1 cellular context compared by ENCODE assay signal in genomic region chr22:43066844-43067385, GRCh38.
TF ChIP-seq lines count a peak whose summit lies in the region.

No MANE protein-coding gene starts in this region.

TF ChIP-seq in IMR-90, 13 proteins besides CTCF, POLR2A, EP300 and RAD21 (continued from another document):
- TF ChIP-seq MAZ (IDR thresholded peaks at IDR 0.05; ENCODE audit: borderline replicate concordance, low read depth, low read length) (no peak), MAFK (IDR thresholded peaks at IDR 0.05; ENCODE audit: low read depth, low read length) (no peak), USF2 (IDR thresholded peaks at IDR 0.05; ENCODE audit: low read depth, low read length) (no peak), RCOR1 (IDR thresholded peaks at IDR 0.05; ENCODE audit: insufficient replicate concordance, low read length) (no peak), ELK1 (IDR thresholded peaks at IDR 0.05; ENCODE audit: borderline replicate concordance, low read depth, low read length) (no peak), NFE2L2 (IDR thresholded peaks at IDR 0.05; ENCODE audit: low read depth, low read length) (no peak), CHD1 (IDR thresholded peaks at IDR 0.05; ENCODE audit: low read depth, low read length) (no peak)
